In the genomic region with DNA sequence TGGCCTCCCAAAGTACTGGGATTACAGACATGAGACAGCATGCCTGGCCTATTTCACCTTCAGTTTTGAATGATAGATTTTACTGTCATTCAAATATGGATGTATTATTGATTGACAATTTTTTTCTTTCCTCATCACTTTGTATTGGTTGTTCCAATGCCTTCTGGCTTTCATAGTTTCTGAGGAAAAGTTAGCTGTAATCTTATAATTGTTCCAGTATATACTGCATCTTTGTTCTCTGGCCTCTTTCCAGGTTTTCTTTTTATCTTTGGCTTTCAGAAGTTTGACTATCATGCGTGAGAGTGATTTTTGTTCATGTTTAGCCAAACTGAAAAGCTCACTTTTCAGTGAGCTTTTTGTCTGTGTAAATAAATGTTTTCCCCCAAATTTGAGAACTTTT, we compare ENCODE assay signal across 1 cellular context.
TF ChIP-seq lines count a peak whose summit lies in the region.

No MANE protein-coding gene starts in this region.

TF ChIP-seq in K562, 482 proteins besides CTCF, POLR2A, EP300 and RAD21 (continued from another document):
- TF ChIP-seq, protein P1, sequence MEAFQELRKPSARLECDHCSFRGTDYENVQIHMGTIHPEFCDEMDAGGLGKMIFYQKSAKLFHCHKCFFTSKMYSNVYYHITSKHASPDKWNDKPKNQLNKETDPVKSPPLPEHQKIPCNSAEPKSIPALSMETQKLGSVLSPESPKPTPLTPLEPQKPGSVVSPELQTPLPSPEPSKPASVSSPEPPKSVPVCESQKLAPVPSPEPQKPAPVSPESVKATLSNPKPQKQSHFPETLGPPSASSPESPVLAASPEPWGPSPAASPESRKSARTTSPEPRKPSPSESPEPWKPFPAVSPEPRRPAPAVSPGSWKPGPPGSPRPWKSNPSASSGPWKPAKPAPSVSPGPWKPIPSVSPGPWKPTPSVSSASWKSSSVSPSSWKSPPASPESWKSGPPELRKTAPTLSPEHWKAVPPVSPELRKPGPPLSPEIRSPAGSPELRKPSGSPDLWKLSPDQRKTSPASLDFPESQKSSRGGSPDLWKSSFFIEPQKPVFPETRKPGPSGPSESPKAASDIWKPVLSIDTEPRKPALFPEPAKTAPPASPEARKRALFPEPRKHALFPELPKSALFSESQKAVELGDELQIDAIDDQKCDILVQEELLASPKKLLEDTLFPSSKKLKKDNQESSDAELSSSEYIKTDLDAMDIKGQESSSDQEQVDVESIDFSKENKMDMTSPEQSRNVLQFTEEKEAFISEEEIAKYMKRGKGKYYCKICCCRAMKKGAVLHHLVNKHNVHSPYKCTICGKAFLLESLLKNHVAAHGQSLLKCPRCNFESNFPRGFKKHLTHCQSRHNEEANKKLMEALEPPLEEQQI (IDR thresholded peaks at IDR 0.05): peak; percentile 49; the same call in 1 of the 2 replicates
